ENCODE assay signal across 11 cellular contexts in genomic region chr22:46681010-46681409, GRCh38. TPM values are rescaled to one million over a fixed set of nuclear protein-coding genes. Genes with fewer than 3 reads are reported as not detected.
DNase-seq lines count a peak whose midpoint lies in the region; ATAC-seq, FAIRE-seq and TF ChIP-seq lines count a peak whose summit lies in the region.
"Had no signal": no experiment of that assay in that cellular context is flagged by ENCODE, and none has a peak within 500 bp of the region (broad histone marks: within the 10 kb centered on the region; RNA-seq: fewer than 3 reads in every experiment).

No MANE protein-coding gene starts in this region.

- H3K79me2 ChIP-seq in OCI-LY1 (ENCODE audit: insufficient read depth, low read length) = no peaks in the 10 kb centered on the region

- ATAC-seq in A549 = peak; percentile 61 to 76; a peak in 4 of 6 replicates
- ATAC-seq in HG03442 (IDR thresholded peaks at IDR 0.05; ENCODE audit: unreplicated experiment) = no peak
- ATAC-seq in GM19035 (IDR thresholded peaks at IDR 0.05; ENCODE audit: unreplicated experiment) = no peak

- TF ChIP-seq CTCF in A549 (IDR thresholded peaks at IDR 0.05) = no peak
- peak; percentile 68 for TF ChIP-seq CTCF in GM06990 (IDR thresholded peaks at IDR 0.05; ENCODE audit: insufficient read depth, low read length, poor library complexity, severe bottlenecking)
- peak; percentile 93 for TF ChIP-seq CTCF in OCI-LY1 (IDR thresholded peaks at IDR 0.05; ENCODE audit: low read length)
- TF ChIP-seq CTCF in progenitor cell of endocrine pancreas (IDR thresholded peaks at IDR 0.05; ENCODE audit: unreplicated experiment) = no peak

- H3F3A ChIP-seq in OCI-LY1 (ENCODE audit: insufficient read depth, low read length) = no peaks in the 10 kb centered on the region

- no peak overlapping the region for H3K27ac Mint-ChIP-seq in progenitor cell of endocrine pancreas

- no peak for TF ChIP-seq EP300 in A549 (IDR thresholded peaks at IDR 0.05)

- H3K27ac ChIP-seq in A549 (no peak overlapping the region), OCI-LY1 (ENCODE audit: low read depth, low read length, poor library complexity, severe bottlenecking) (peak overlapping the region; percentile 92)
- H3K27ac ChIP-seq: RWPE1 had no signal

- no peak for TF ChIP-seq RAD21 in A549 (conservative IDR thresholded peaks at IDR 0.05 in 1 of 2, IDR thresholded peaks at IDR 0.05 in 1 of 2)

- H2AFZ ChIP-seq in OCI-LY1 (ENCODE audit: low read length) = no peak overlapping the region

- POLR2A ChIA-PET in A549 (lab: Yijun Ruan, JAX) = no interaction called here

- no peak for FAIRE-seq in A549 (lab: Jason Lieb, UNC)

- 87% methylated on average over 5 of the region's 7 CpGs for WGBS in A549 (ENCODE audit: missing lambda C conversion rate)

- no peaks in the 10 kb centered on the region for H3K9me2 ChIP-seq in OCI-LY1 (ENCODE audit: low read depth, low read length)

- H3K9ac ChIP-seq in OCI-LY1 (ENCODE audit: low read length) = no peak overlapping the region

- CTCF ChIA-PET in A549 (lab: Yijun Ruan, JAX) = interaction anchor here (0.9 to 2.4 kb wide), 3 partner anchors 16 to 117 kb away, joined by 3 to 6 read pairs (median 4); no protein-coding TSS in a partner anchor

- no peaks in the 10 kb centered on the region for H4K20me1 ChIP-seq in OCI-LY1 (ENCODE audit: insufficient read depth, low read length)

- H3K27me3 ChIP-seq in GM06990 (replicated peaks; ENCODE audit: control insufficient read depth, insufficient read depth, low read length) (no peaks in the 10 kb centered on the region), OCI-LY1 (ENCODE audit: insufficient read depth, low read length) (no peaks in the 10 kb centered on the region)

- H3K9me3 ChIP-seq in A549 (no peaks in the 10 kb centered on the region), OCI-LY1 (ENCODE audit: low read length) (no peaks in the 10 kb centered on the region)

- no peak overlapping the region for H3K4me2 ChIP-seq in A549
- no peak overlapping the region; the same call in 1 of the 2 replicates for H3K4me2 ChIP-seq in OCI-LY1 (ENCODE audit: low read length)

- peak; percentile 22 to 36 for DNase-seq in A549 (ENCODE audit: low read depth in 1 of 2, low spot score in 1 of 2)
- no peak for DNase-seq in GM06990 (ENCODE audit: extremely low read depth, insufficient read length)
- peak; percentile 38 for DNase-seq in dermis blood vessel endothelial cell
- no peak for DNase-seq in progenitor cell of endocrine pancreas (ENCODE audit: low spot score, unreplicated experiment)
- no peak for DNase-seq in activated CD8-positive, alpha-beta memory T cell treated with anti-CD3 and anti-CD28 coated beads for 24 hours
- DNase-seq: activated T-cell treated with anti-CD3 and anti-CD28 coated beads, Interleukin-2, amount 50 U/mL, for 24 hours; stimulated activated CD4-positive, alpha-beta T cell treated with anti-CD3 and anti-CD28 coated beads, Interleukin-2, amount 100 ng/mL, for 48 hours had no signal

- H3K9me3 Mint-ChIP-seq in progenitor cell of endocrine pancreas (ENCODE audit: low read depth) = no peaks in the 10 kb centered on the region
- H3K9me3 Mint-ChIP-seq: activated T-cell treated with anti-CD3 and anti-CD28 coated beads, Interleukin-2, amount 50 U/mL, for 24 hours had no signal

- H3K4me3 ChIP-seq in A549 (no peak overlapping the region), GM06990 (replicated peaks; ENCODE audit: low read depth, low read length) (no peak overlapping the region), OCI-LY1 (ENCODE audit: low read depth, low read length, poor library complexity, severe bottlenecking) (no peak overlapping the region)

- H3K36me3 ChIP-seq in GM06990 (ENCODE audit: control insufficient read depth, insufficient read depth, low read length) (peaks cover 2% of the 10 kb centered on the region; the same call in 1 of the 2 replicates), OCI-LY1 (ENCODE audit: insufficient read depth, low read length) (peaks cover 9% of the 10 kb centered on the region; the same call in 1 of the 2 replicates)

- H3K4me1 ChIP-seq in A549 (no peaks in the 10 kb centered on the region), OCI-LY1 (ENCODE audit: insufficient read depth, low read length, severe bottlenecking) (peaks cover 43% of the 10 kb centered on the region)

- H3K4me3 Mint-ChIP-seq in progenitor cell of endocrine pancreas (ENCODE audit: low read depth) = no peak overlapping the region
- H3K4me3 Mint-ChIP-seq: activated T-cell treated with anti-CD3 and anti-CD28 coated beads, Interleukin-2, amount 50 U/mL, for 24 hours had no signal

- peaks cover 5% of the 10 kb centered on the region for H3K36me3 Mint-ChIP-seq in progenitor cell of endocrine pancreas (ENCODE audit: insufficient read depth)

- TF ChIP-seq POLR2A in A549 (IDR thresholded peaks at IDR 0.05; ENCODE audit: low read length) = no peak

- H3K27me3 Mint-ChIP-seq in progenitor cell of endocrine pancreas = no peaks in the 10 kb centered on the region
- H3K27me3 Mint-ChIP-seq: activated T-cell treated with anti-CD3 and anti-CD28 coated beads, Interleukin-2, amount 50 U/mL, for 24 hours had no signal

- peaks cover 6% of the 10 kb centered on the region for H3K4me1 Mint-ChIP-seq in progenitor cell of endocrine pancreas (ENCODE audit: low read depth)

TF ChIP-seq in A549, 52 proteins besides CTCF, POLR2A, EP300 and RAD21:
- TF ChIP-seq RARB (CRISPR knock-in tag; IDR thresholded peaks at IDR 0.05) (no peak), TP53 (CRISPR knock-in tag; IDR thresholded peaks at IDR 0.05) (no peak), HEYL (CRISPR knock-in tag; IDR thresholded peaks at IDR 0.05) (no peak), RCOR1 (IDR thresholded peaks at IDR 0.05; ENCODE audit: low read depth, low read length) (no peak), ZSCAN20 (CRISPR knock-in tag; IDR thresholded peaks at IDR 0.05) (no peak), KDM5A (IDR thresholded peaks at IDR 0.05) (no peak), HOXA7 (CRISPR knock-in tag; IDR thresholded peaks at IDR 0.05) (no peak), ZC3H11A (IDR thresholded peaks at IDR 0.05) (no peak), HOXB13 (CRISPR knock-in tag; IDR thresholded peaks at IDR 0.05; ENCODE audit: low read depth) (no peak), BHLHE40 (IDR thresholded peaks at IDR 0.05; ENCODE audit: low read depth, low read length) (no peak), USF2 (IDR thresholded peaks at IDR 0.05) (no peak), GATA3 (IDR thresholded peaks at IDR 0.05; ENCODE audit: borderline replicate concordance) (no peak), BCL3 (IDR thresholded peaks at IDR 0.05) (no peak)

RNA-seq across cellular contexts. Expression of gene CERK, which starts 57.0 kb away (rescaled TPM):
- polyA plus RNA-seq in A549 (2011; rRNA removed) = 13.1 and 17.7 TPM in 2 replicates
- 9.7 and 12.6 TPM in 2 replicates for polyA plus RNA-seq in A549 (2012; cell fraction: cytosol; rRNA removed)
- polyA plus RNA-seq in A549 (2012; cell fraction: nucleus; rRNA removed) = 9.7 and 13.4 TPM in 2 replicates
- polyA plus RNA-seq in A549 (2017; fragmentation: RNase III; extraction: RNeasy Plus Mini Kit Qiagen cat#74134 plus additional on column Dnase treatment) = 13.8 to 15.6 TPM (median 15.6 TPM) in 3 replicates
- polyA minus RNA-seq in A549 (2011; rRNA and poly(A)+ RNA removed) = 16.0 and 23.4 TPM in 2 replicates
- total RNA-seq in dermis blood vessel endothelial cell = 87.8 and 106 TPM in 2 replicates
- 59.2 and 62.0 TPM in 2 replicates for total RNA-seq in progenitor cell of endocrine pancreas

Comparison
In these comparisons a context has a peak if more than half of its experiments do, and no peak if none do; other contexts are left out.
1. ATAC-seq: peak in A549 (2 of 2); none in HG03442 (single experiment) and GM19035 (single experiment).
2. DNase-seq: peak in A549 (2 of 2) and dermis blood vessel endothelial cell (single experiment); none in GM06990 (single experiment), progenitor cell of endocrine pancreas (single experiment) and activated CD8-positive, alpha-beta memory T cell treated with anti-CD3 and anti-CD28 coated beads for 24 hours (single experiment).
3. CTCF ChIP-seq: peak in GM06990 (single experiment) and OCI-LY1 (single experiment); none in A549 (single experiment) and progenitor cell of endocrine pancreas (single experiment).